In the genomic region with DNA sequence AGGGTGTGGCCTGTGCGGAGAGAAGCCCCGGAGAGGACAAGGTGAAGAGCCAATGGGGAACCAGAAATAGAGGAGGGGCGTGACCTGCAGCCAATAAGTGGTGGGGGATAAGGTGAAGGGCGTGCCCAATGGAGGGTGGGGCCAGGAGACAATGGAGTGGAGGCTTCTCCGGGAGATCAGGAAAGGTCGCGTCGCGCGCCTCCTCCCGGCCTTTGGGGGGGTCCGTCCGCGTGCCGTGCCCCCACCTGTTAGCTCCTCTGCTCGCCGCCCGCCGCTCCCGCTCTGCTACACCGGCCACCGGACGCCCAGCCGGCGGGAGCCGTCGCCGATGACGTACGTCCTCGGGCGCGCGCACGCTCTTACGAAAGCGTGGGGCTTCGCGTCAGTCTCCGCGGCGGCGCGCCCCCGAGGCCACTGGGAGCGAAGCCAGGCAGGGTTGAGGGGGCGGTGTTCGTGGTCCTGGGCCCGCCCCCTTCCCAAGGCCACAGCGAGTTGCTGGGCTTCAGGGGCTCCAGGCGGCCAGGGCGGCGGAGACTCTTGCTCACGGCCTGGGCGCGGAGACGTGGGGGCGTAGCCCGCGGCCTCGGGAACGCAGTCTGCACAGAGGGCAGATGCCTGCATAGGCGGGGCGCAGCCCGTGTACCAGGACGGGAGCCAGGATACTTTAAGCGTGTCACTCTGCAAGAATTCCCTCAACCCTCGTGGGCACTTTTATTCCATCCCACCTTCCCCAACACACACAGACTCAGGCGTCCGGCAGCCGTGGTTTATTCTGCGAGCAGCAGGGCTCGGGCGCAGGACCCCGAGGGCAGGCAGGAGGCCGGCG, we compare ENCODE assay signal across 1 cellular context.
TF ChIP-seq lines count a peak whose summit lies in the region.

A gene (minus strand): TSS at position 337 of the 826 bp plus-strand sequence. CDS start 3,353 bp downstream, outside the sequence.

TF ChIP-seq in HepG2, 621 proteins besides CTCF, POLR2A, EP300 and RAD21 (continued from another document and continues in another):
- TF ChIP-seq, protein P1, sequence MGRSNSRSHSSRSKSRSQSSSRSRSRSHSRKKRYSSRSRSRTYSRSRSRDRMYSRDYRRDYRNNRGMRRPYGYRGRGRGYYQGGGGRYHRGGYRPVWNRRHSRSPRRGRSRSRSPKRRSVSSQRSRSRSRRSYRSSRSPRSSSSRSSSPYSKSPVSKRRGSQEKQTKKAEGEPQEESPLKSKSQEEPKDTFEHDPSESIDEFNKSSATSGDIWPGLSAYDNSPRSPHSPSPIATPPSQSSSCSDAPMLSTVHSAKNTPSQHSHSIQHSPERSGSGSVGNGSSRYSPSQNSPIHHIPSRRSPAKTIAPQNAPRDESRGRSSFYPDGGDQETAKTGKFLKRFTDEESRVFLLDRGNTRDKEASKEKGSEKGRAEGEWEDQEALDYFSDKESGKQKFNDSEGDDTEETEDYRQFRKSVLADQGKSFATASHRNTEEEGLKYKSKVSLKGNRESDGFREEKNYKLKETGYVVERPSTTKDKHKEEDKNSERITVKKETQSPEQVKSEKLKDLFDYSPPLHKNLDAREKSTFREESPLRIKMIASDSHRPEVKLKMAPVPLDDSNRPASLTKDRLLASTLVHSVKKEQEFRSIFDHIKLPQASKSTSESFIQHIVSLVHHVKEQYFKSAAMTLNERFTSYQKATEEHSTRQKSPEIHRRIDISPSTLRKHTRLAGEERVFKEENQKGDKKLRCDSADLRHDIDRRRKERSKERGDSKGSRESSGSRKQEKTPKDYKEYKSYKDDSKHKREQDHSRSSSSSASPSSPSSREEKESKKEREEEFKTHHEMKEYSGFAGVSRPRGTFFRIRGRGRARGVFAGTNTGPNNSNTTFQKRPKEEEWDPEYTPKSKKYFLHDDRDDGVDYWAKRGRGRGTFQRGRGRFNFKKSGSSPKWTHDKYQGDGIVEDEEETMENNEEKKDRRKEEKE (IDR thresholded peaks at IDR 0.05): no peak
- TF ChIP-seq JDP2 (CRISPR knock-in tag; IDR thresholded peaks at IDR 0.05; ENCODE audit: borderline replicate concordance) (no peak), ERF (CRISPR knock-in tag; IDR thresholded peaks at IDR 0.05) (peak; percentile 39), ZNF530 (CRISPR knock-in tag; IDR thresholded peaks at IDR 0.05; ENCODE audit: low read depth) (no peak), ZNF773 (CRISPR knock-in tag; IDR thresholded peaks at IDR 0.05; ENCODE audit: borderline replicate concordance) (0 out of 2 replicates have a peak, but pooled peaks have one; percentile 20), ZNF841 (CRISPR knock-in tag; IDR thresholded peaks at IDR 0.05; ENCODE audit: borderline replicate concordance) (no peak), HNRNPH1 (optimal IDR thresholded peaks at IDR 0.05; ENCODE audit: low read depth, low read length) (no peak), ZNF761 (CRISPR knock-in tag; conservative IDR thresholded peaks at IDR 0.05) (peak; percentile 72; the same call in 1 of the 2 replicates), ZNF766 (CRISPR knock-in tag; IDR thresholded peaks at IDR 0.05; ENCODE audit: borderline replicate concordance) (no peak; the same call in 1 of the 2 replicates), ZNF260 (CRISPR knock-in tag; IDR thresholded peaks at IDR 0.05; ENCODE audit: borderline replicate concordance, low read depth) (no peak), ZNF329 (CRISPR knock-in tag; IDR thresholded peaks at IDR 0.05; ENCODE audit: low read depth) (peak; percentile 75; the same call in 1 of the 2 replicates), ZC3H13 (CRISPR knock-in tag; IDR thresholded peaks at IDR 0.05) (no peak), ZNF264 (CRISPR knock-in tag; IDR thresholded peaks at IDR 0.05) (peak; percentile 15; the same call in 1 of the 2 replicates), RARG (CRISPR knock-in tag; IDR thresholded peaks at IDR 0.05; ENCODE audit: low read depth) (no peak), KAT7 (CRISPR knock-in tag; IDR thresholded peaks at IDR 0.05; ENCODE audit: borderline replicate concordance) (peak; percentile 96; the same call in 1 of the 2 replicates), HMG20B (CRISPR knock-in tag; conservative IDR thresholded peaks at IDR 0.05) (no peak), ZKSCAN8 (CRISPR knock-in tag; IDR thresholded peaks at IDR 0.05; ENCODE audit: borderline replicate concordance) (peak; percentile 75; the same call in 1 of the 2 replicates), FIP1L1 (IDR thresholded peaks at IDR 0.05; ENCODE audit: borderline replicate concordance, insufficient read depth, low read depth, low read length) (no peak), MAFF (IDR thresholded peaks at IDR 0.05; ENCODE audit: low read depth, low read length) (no peak), KDM4B (CRISPR knock-in tag; IDR thresholded peaks at IDR 0.05) (0 out of 2 replicates have a peak, but pooled peaks have one; percentile 25), JUNB (CRISPR knock-in tag; IDR thresholded peaks at IDR 0.05; ENCODE audit: borderline replicate concordance) (no peak), RBM39 (IDR thresholded peaks at IDR 0.05; ENCODE audit: low read depth, low read length, poor library complexity, severe bottlenecking) (peak; percentile 56), SNAPC2 (CRISPR knock-in tag; IDR thresholded peaks at IDR 0.05) (peak; percentile 87), ZNF20 (CRISPR knock-in tag; IDR thresholded peaks at IDR 0.05) (no peak), TCF7L2 (IDR thresholded peaks at IDR 0.05; ENCODE audit: low read depth, low read length) (no peak)
- TF ChIP-seq, protein P2, sequence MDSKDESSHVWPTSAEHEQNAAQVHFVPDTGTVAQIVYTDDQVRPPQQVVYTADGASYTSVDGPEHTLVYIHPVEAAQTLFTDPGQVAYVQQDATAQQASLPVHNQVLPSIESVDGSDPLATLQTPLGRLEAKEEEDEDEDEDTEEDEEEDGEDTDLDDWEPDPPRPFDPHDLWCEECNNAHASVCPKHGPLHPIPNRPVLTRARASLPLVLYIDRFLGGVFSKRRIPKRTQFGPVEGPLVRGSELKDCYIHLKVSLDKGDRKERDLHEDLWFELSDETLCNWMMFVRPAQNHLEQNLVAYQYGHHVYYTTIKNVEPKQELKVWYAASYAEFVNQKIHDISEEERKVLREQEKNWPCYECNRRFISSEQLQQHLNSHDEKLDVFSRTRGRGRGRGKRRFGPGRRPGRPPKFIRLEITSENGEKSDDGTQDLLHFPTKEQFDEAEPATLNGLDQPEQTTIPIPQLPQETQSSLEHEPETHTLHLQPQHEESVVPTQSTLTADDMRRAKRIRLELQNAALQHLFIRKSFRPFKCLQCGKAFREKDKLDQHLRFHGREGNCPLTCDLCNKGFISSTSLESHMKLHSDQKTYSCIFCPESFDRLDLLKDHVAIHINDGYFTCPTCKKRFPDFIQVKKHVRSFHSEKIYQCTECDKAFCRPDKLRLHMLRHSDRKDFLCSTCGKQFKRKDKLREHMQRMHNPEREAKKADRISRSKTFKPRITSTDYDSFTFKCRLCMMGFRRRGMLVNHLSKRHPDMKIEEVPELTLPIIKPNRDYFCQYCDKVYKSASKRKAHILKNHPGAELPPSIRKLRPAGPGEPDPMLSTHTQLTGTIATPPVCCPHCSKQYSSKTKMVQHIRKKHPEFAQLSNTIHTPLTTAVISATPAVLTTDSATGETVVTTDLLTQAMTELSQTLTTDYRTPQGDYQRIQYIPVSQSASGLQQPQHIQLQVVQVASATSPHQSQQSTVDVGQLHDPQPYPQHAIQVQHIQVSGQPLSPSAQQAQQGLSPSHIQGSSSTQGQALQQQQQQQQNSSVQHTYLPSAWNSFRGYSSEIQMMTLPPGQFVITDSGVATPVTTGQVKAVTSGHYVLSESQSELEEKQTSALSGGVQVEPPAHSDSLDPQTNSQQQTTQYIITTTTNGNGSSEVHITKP (CRISPR knock-in tag; IDR thresholded peaks at IDR 0.05; ENCODE audit: low read depth): peak; percentile 69; the same call in 1 of the 2 replicates
- TF ChIP-seq, protein P3, sequence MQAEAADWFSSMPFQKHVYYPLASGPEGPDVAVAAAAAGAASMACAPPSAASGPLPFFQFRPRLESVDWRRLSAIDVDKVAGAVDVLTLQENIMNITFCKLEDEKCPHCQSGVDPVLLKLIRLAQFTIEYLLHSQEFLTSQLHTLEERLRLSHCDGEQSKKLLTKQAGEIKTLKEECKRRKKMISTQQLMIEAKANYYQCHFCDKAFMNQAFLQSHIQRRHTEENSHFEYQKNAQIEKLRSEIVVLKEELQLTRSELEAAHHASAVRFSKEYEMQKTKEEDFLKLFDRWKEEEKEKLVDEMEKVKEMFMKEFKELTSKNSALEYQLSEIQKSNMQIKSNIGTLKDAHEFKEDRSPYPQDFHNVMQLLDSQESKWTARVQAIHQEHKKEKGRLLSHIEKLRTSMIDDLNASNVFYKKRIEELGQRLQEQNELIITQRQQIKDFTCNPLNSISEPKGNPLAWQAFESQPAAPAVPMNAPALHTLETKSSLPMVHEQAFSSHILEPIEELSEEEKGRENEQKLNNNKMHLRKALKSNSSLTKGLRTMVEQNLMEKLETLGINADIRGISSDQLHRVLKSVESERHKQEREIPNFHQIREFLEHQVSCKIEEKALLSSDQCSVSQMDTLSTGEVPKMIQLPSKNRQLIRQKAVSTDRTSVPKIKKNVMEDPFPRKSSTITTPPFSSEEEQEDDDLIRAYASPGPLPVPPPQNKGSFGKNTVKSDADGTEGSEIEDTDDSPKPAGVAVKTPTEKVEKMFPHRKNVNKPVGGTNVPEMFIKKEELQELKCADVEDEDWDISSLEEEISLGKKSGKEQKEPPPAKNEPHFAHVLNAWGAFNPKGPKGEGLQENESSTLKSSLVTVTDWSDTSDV (CRISPR knock-in tag; IDR thresholded peaks at IDR 0.05): 0 out of 2 replicates have a peak, but pooled peaks have one; percentile 61
- TF ChIP-seq, protein P4, sequence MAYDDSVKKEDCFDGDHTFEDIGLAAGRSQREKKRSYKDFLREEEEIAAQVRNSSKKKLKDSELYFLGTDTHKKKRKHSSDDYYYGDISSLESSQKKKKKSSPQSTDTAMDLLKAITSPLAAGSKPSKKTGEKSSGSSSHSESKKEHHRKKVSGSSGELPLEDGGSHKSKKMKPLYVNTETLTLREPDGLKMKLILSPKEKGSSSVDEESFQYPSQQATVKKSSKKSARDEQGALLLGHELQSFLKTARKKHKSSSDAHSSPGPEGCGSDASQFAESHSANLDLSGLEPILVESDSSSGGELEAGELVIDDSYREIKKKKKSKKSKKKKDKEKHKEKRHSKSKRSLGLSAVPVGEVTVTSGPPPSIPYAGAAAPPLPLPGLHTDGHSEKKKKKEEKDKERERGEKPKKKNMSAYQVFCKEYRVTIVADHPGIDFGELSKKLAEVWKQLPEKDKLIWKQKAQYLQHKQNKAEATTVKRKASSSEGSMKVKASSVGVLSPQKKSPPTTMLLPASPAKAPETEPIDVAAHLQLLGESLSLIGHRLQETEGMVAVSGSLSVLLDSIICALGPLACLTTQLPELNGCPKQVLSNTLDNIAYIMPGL (CRISPR knock-in tag; IDR thresholded peaks at IDR 0.05; ENCODE audit: borderline replicate concordance in 1 of 2, low read depth in 1 of 2): peak; percentile 88 to 94
- TF ChIP-seq, protein P5, sequence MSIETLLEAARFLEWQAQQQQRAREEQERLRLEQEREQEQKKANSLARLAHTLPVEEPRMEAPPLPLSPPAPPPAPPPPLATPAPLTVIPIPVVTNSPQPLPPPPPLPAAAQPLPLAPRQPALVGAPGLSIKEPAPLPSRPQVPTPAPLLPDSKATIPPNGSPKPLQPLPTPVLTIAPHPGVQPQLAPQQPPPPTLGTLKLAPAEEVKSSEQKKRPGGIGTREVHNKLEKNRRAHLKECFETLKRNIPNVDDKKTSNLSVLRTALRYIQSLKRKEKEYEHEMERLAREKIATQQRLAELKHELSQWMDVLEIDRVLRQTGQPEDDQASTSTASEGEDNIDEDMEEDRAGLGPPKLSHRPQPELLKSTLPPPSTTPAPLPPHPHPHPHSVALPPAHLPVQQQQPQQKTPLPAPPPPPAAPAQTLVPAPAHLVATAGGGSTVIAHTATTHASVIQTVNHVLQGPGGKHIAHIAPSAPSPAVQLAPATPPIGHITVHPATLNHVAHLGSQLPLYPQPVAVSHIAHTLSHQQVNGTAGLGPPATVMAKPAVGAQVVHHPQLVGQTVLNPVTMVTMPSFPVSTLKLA (IDR thresholded peaks at IDR 0.05): peak; percentile 4
- TF ChIP-seq, protein P6, sequence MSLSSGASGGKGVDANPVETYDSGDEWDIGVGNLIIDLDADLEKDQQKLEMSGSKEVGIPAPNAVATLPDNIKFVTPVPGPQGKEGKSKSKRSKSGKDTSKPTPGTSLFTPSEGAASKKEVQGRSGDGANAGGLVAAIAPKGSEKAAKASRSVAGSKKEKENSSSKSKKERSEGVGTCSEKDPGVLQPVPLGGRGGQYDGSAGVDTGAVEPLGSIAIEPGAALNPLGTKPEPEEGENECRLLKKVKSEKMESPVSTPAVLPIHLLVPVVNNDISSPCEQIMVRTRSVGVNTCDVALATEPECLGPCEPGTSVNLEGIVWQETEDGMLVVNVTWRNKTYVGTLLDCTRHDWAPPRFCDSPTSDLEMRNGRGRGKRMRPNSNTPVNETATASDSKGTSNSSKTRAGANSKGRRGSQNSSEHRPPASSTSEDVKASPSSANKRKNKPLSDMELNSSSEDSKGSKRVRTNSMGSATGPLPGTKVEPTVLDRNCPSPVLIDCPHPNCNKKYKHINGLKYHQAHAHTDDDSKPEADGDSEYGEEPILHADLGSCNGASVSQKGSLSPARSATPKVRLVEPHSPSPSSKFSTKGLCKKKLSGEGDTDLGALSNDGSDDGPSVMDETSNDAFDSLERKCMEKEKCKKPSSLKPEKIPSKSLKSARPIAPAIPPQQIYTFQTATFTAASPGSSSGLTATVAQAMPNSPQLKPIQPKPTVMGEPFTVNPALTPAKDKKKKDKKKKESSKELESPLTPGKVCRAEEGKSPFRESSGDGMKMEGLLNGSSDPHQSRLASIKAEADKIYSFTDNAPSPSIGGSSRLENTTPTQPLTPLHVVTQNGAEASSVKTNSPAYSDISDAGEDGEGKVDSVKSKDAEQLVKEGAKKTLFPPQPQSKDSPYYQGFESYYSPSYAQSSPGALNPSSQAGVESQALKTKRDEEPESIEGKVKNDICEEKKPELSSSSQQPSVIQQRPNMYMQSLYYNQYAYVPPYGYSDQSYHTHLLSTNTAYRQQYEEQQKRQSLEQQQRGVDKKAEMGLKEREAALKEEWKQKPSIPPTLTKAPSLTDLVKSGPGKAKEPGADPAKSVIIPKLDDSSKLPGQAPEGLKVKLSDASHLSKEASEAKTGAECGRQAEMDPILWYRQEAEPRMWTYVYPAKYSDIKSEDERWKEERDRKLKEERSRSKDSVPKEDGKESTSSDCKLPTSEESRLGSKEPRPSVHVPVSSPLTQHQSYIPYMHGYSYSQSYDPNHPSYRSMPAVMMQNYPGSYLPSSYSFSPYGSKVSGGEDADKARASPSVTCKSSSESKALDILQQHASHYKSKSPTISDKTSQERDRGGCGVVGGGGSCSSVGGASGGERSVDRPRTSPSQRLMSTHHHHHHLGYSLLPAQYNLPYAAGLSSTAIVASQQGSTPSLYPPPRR (CRISPR knock-in tag; IDR thresholded peaks at IDR 0.05; ENCODE audit: borderline replicate concordance): peak; percentile 70
